Comparison of ENCODE assay signal across 26 cellular contexts in the genomic region with DNA sequence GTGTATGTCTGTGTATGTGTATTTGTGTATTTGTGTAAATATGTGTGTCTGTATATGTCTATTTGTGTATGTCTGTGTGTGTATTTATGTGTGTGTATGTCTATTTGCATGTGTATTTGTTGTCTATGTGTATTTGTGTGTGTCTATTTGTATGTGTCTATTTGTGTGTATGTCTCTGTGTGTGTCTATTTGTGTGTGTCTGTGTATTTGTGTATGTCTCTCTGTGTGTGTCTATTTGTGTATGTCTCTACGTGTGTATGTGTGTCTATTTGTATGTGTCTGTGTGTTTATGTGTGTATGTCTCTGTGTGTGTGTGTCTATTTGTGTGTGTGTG. TPM values are rescaled to one million over a fixed set of nuclear protein-coding genes. Genes with fewer than 3 reads are reported as not detected.
"Had no signal": no experiment of that assay in that cellular context is flagged by ENCODE, and none has a peak within 500 bp of the region (broad histone marks: within the 10 kb centered on the region; RNA-seq: fewer than 3 reads in every experiment).

No MANE protein-coding gene starts in this region.

- ATAC-seq: effector memory CD8-positive, alpha-beta T cell; natural killer cell treated with Interleukin-12 subunit alpha and Interleukin-12 subunit beta and Interleukin-15 and Interleukin-18, amount 100 ng/mL, for 72 hours; stimulated activated effector memory CD8-positive, alpha-beta T cell treated with anti-CD3 and anti-CD28 coated beads, Interleukin-12 subunit alpha, Interleukin-12 subunit beta, amount 100 ng/mL, for 72 hours; stimulated activated naive CD8-positive, alpha-beta T cell treated with anti-CD3 and anti-CD28 coated beads, Interleukin-15, Interleukin-2, amounts not matched to agents 100 U/mL and 50 U/mL, for 24 hours had no signal

- H3K27ac ChIP-seq: heart right ventricle, left lung, lower lobe of right lung, neural progenitor cell, ovary, right atrium auricular region, suprapubic skin, thyroid gland, upper lobe of right lung had no signal

- H3K36me3 ChIP-seq: heart right ventricle, left lung, lower lobe of right lung, neural progenitor cell, ovary, right atrium auricular region, suprapubic skin, thyroid gland, upper lobe of right lung had no signal

- H3K9me3 ChIP-seq: heart right ventricle, left lung, lower lobe of right lung, ovary, right atrium auricular region, suprapubic skin, thyroid gland, upper lobe of right lung had no signal

- H3K27me3 ChIP-seq: heart right ventricle, left lung, neural progenitor cell, ovary, right atrium auricular region, suprapubic skin, thyroid gland, upper lobe of right lung had no signal

- H3K4me3 ChIP-seq: heart right ventricle, left lung, lower lobe of right lung, neural progenitor cell, ovary, right atrium auricular region, smooth muscle cell, suprapubic skin, thyroid gland, upper lobe of right lung had no signal

- DNase-seq: cerebellar nuclear complex; effector memory CD8-positive, alpha-beta T cell; erythroblast; foreskin melanocyte; heart right ventricle; hypothalamus; mesenchymal stem cell; midbrain; nucleus accumbens; stimulated activated CD4-positive, alpha-beta T cell treated with anti-CD3 and anti-CD28 coated beads, Interleukin-4, amount 100 ng/mL, for 1 hour; stimulated activated CD8-positive, alpha-beta memory T cell treated with anti-CD3 and anti-CD28 coated beads, Interleukin-4, amount 100 ng/mL, for 48 hours; stimulated activated naive CD8-positive, alpha-beta T cell treated with anti-CD3 and anti-CD28 coated beads, Interleukin-15, Interleukin-2, amounts not matched to agents 100 U/mL and 50 U/mL, for 24 hours had no signal

- FAIRE-seq: colon, islet of Langerhans had no signal

- H3K4me1 ChIP-seq: neural progenitor cell had no signal

RNA-seq across cellular contexts. Expression of a gene that starts 30.4 kb away (rescaled TPM):
- total RNA-seq: glomerular endothelial cell; natural killer cell treated with Interleukin-12 subunit alpha and Interleukin-12 subunit beta and Interleukin-15 and Interleukin-18, amount 100 ng/mL, for 72 hours had no signal

RNA-seq across cellular contexts. Expression of a gene that starts 44.7 kb away (rescaled TPM):
- total RNA-seq: glomerular endothelial cell; natural killer cell treated with Interleukin-12 subunit alpha and Interleukin-12 subunit beta and Interleukin-15 and Interleukin-18, amount 100 ng/mL, for 72 hours had no signal
